ENCODE assay signal across 34 cellular contexts in the genomic region with DNA sequence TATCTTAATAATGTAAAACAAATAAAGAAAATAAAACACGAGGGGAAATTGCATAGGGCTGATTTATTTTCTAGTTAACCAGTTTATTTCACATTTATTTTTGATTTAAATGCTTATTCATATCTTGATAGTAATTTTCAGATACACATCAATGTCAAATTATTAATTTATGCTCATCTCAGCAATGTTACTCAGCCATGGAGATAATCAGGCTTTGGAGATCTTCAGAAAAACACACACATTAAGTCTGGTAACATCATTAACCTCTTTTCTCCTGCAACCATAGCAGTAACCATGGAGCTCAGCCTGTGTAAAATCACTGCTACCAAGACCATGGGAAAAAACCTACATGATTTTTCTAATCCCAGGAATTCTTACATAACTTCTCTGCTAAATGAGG.
"Had no signal": no experiment of that assay in that cellular context is flagged by ENCODE, and none has a peak within 500 bp of the region (broad histone marks: within the 10 kb centered on the region; RNA-seq: fewer than 3 reads in every experiment).

No MANE protein-coding gene starts in this region.

- ATAC-seq: activated T-cell treated with anti-CD3 and anti-CD28 coated beads, Interleukin-2, amount 50 U/mL, for 4 hours; body of pancreas; Panc1 had no signal

- DNase-seq: activated B cell treated with CpG ODN at 0.5 μM for 24 hours; activated CD4-positive, alpha-beta memory T cell treated with anti-CD3 and anti-CD28 coated beads for 36 hours; activated CD4-positive, alpha-beta T cell treated with anti-CD3 and anti-CD28 coated beads for 4 hours; activated CD4-positive, alpha-beta T cell treated with anti-CD3 and anti-CD28 coated beads, Interleukin-2, amount 50 U/mL, for 1 hour; activated CD4-positive, CD25-positive, alpha-beta regulatory T cell treated with anti-CD3 and anti-CD28 coated beads, Interleukin-2, amount 50 U/mL, for 72 hours; activated CD8-positive, alpha-beta memory T cell treated with anti-CD3 and anti-CD28 coated beads, Interleukin-2, amount 50 U/mL, for 4 hours; activated effector memory CD4-positive, alpha-beta T cell treated with Interleukin-2 at 50 U/mL for 16 hours; activated naive CD4-positive, alpha-beta T cell treated with anti-CD3 and anti-CD28 coated beads, Interleukin-2, amount 50 U/mL, for 16 hours; activated naive CD8-positive, alpha-beta T cell treated with anti-CD3 and anti-CD28 coated beads for 36 hours; activated T-cell treated with anti-CD3 and anti-CD28 coated beads for 4 hours; activated T-cell treated with anti-CD3 and anti-CD28 coated beads, Interleukin-2, amount 50 U/mL, for 4 hours; amygdala; body of pancreas; Kasumi-1; KG1; MG63; NCI-H1048; NCI-H1105 treated with DMSO at 0.1 percent for 48 hours; NCI-H1436; NCI-H187; NCI-H2029 treated with DMSO at 0.1 percent for 48 hours; NCI-H446; NCI-H510A treated with DMSO at 0.1 percent for 48 hours; NCI-H526 treated with DMSO at 0.1 percent for 48 hours; NCI-H774; SHP77; SJCRH30; SW 1271; T-helper 1 cell; T-helper 2 cell; T-helper 9 cell had no signal

- H3K4me3 ChIP-seq: body of pancreas, breast epithelium, MG63, SJCRH30 had no signal

- H3K27ac Mint-ChIP-seq: activated B cell treated with CpG ODN at 0.5 μM for 24 hours; activated CD4-positive, alpha-beta memory T cell treated with anti-CD3 and anti-CD28 coated beads for 36 hours; activated naive CD8-positive, alpha-beta T cell treated with anti-CD3 and anti-CD28 coated beads for 36 hours; activated T-helper 1 cell treated with anti-CD3 and anti-CD28 coated beads, Interleukin-12 subunit alpha, Interleukin-12 subunit beta, Interleukin-2, Interleukin-4 antibody, amounts not matched to agents 30 ng/mL and 10 ng/mL and 1 ng/mL, durations not matched to agents 14 hours and 24 hours and 36 hours had no signal

- H3K9me3 Mint-ChIP-seq: activated B cell treated with CpG ODN at 0.5 μM for 24 hours; activated T-cell treated with anti-CD3 and anti-CD28 coated beads, Interleukin-2, amount 50 U/mL, for 4 hours; activated T-helper 1 cell treated with anti-CD3 and anti-CD28 coated beads, Interleukin-12 subunit alpha, Interleukin-12 subunit beta, Interleukin-2, Interleukin-4 antibody, amounts not matched to agents 30 ng/mL and 10 ng/mL and 1 ng/mL, durations not matched to agents 14 hours and 24 hours and 36 hours had no signal

- H3K4me3 Mint-ChIP-seq: activated B cell treated with CpG ODN at 0.5 μM for 24 hours; activated CD4-positive, alpha-beta memory T cell treated with anti-CD3 and anti-CD28 coated beads for 36 hours; activated naive CD8-positive, alpha-beta T cell treated with anti-CD3 and anti-CD28 coated beads for 36 hours; activated T-cell treated with anti-CD3 and anti-CD28 coated beads, Interleukin-2, amount 50 U/mL, for 4 hours; activated T-helper 1 cell treated with anti-CD3 and anti-CD28 coated beads, Interleukin-12 subunit alpha, Interleukin-12 subunit beta, Interleukin-2, Interleukin-4 antibody, amounts not matched to agents 30 ng/mL and 10 ng/mL and 1 ng/mL, durations not matched to agents 14 hours and 24 hours and 36 hours had no signal

- H3K36me3 Mint-ChIP-seq: activated CD4-positive, alpha-beta memory T cell treated with anti-CD3 and anti-CD28 coated beads for 36 hours; activated naive CD8-positive, alpha-beta T cell treated with anti-CD3 and anti-CD28 coated beads for 36 hours had no signal

- H3K4me1 Mint-ChIP-seq: activated B cell treated with CpG ODN at 0.5 μM for 24 hours; activated naive CD8-positive, alpha-beta T cell treated with anti-CD3 and anti-CD28 coated beads for 36 hours had no signal
